In the genomic region with DNA sequence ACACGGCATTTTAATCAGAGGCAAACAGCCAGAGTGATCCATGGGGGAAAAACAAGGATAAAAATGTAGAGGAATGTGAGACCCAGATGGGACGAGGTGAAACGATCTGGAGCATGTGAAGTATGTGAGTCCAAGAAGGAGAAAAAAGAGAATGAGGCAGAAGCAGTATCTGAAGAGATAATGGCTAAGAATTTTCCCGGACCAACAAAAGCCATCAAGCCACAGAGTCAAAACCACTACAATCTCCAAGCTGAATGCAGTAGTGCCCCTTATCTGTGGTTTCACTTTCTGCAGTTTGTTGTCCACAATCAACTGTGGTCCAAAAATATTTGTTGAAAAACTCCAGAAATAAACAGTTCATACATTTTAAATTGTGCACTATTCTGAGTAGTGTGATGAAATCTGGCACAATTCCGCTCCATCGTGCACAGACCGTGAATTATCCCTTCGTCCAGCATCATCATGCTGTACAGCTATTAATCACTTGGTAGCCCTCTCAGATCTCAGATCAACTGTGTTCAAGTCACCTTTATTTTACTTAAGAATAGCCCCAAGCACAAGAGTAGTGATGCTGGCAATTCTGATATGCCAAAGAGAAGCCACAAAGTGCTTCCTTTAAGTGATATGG, we compare ENCODE assay signal across 11 cellular contexts. TPM values are rescaled to one million over a fixed set of nuclear protein-coding genes. Genes with fewer than 3 reads are reported as not detected.
DNase-seq lines count a peak whose midpoint lies in the region; ATAC-seq and TF ChIP-seq lines count a peak whose summit lies in the region.
"Had no signal": no experiment of that assay in that cellular context is flagged by ENCODE, and none has a peak within 500 bp of the region (broad histone marks: within the 10 kb centered on the region; RNA-seq: fewer than 3 reads in every experiment).

No MANE protein-coding gene starts in this region.

- TF ChIP-seq CTCF in coronary artery (IDR thresholded peaks at IDR 0.05) (no peak), uterus (IDR thresholded peaks at IDR 0.05) (no peak)

- no peak overlapping the region for H2BK15ac ChIP-seq in mesenchymal stem cell (ENCODE audit: low read depth, poor library complexity, severe bottlenecking)

- peak overlapping the region; percentile 87 for H3K9ac ChIP-seq in mesenchymal stem cell (ENCODE audit: low read length)

- no peak overlapping the region for H2BK5ac ChIP-seq in mesenchymal stem cell (ENCODE audit: low read depth, low read length, poor library complexity, severe bottlenecking)

- H3K27me3 ChIP-seq in mesenchymal stem cell (ENCODE audit: control insufficient read depth in 1 of 2, insufficient read depth in 1 of 2, low read length in 2 of 2) (no peaks in the 10 kb centered on the region), uterus (no peaks in the 10 kb centered on the region), H7 (ENCODE audit: control insufficient read depth, insufficient read depth, low read length) (no peaks in the 10 kb centered on the region)
- H3K27me3 ChIP-seq: SJCRH30 had no signal

- no peak overlapping the region for H2BK120ac ChIP-seq in mesenchymal stem cell (ENCODE audit: low read depth, low read length)

- H3K4me2 ChIP-seq in mesenchymal stem cell (ENCODE audit: low read length, poor library complexity, severe bottlenecking), result peak overlapping the region; percentile 59

- TF ChIP-seq POLR2A in uterus (IDR thresholded peaks at IDR 0.05), result no peak

- intact Hi-C loops in Right ventricle myocardium inferior (cut with DNase I), result loop anchor here (2.0 kb wide), 1 partner anchor 19 kb away; the partner anchor contains the start of gene MYH10
- intact Hi-C loops in cardiac septum (cut with DNase I), result loop anchor here (5.0 kb wide), 1 partner anchor 61 kb away; no protein-coding TSS in a partner anchor
- intact Hi-C loops in uterus (cut with DNase I; ENCODE audit: low total_unique reads), result no loop called here

- H3K4me3 ChIP-seq in coronary artery, result peak overlapping the region; percentile 57
- peak overlapping the region in 1 of 2 experiments; percentile 75 for H3K4me3 ChIP-seq in mesenchymal stem cell (ENCODE audit: insufficient read depth in 1 of 2, low read depth in 1 of 2, low read length in 2 of 2)
- no peak overlapping the region for H3K4me3 ChIP-seq in uterus
- no peak overlapping the region for H3K4me3 ChIP-seq in H7 (ENCODE audit: insufficient read depth, low read depth, low read length)
- H3K4me3 ChIP-seq: SJCRH30 had no signal

- no peak overlapping the region for H3K4ac ChIP-seq in mesenchymal stem cell (ENCODE audit: low read depth in 1 of 2, low read length in 2 of 2)

- no peak overlapping the region for H3K14ac ChIP-seq in mesenchymal stem cell (ENCODE audit: low read length in 2 of 2)

- ATAC-seq in Right ventricle myocardium inferior (peak; percentile 16), HG02973 (IDR thresholded peaks at IDR 0.05; ENCODE audit: unreplicated experiment) (no peak)
- no peak for ATAC-seq in activated CD4-positive, CD25-positive, alpha-beta regulatory T cell treated with anti-CD3 and anti-CD28 coated beads, Interleukin-2, amount 50 U/mL, for 24 hours

- H3K18ac ChIP-seq in mesenchymal stem cell (ENCODE audit: low read depth in 1 of 2, low read length in 2 of 2), result peak overlapping the region in 1 of 2 experiments; percentile 33

- H3K23ac ChIP-seq in mesenchymal stem cell (ENCODE audit: low read length in 2 of 2), result no peak overlapping the region

- no peak overlapping the region for H4K91ac ChIP-seq in mesenchymal stem cell (ENCODE audit: low read length)

- H3K36me3 ChIP-seq in mesenchymal stem cell (ENCODE audit: control insufficient read depth in 1 of 2, insufficient read depth in 2 of 2, low read depth in 1 of 2, low read length in 2 of 2) (no peaks in the 10 kb centered on the region), uterus (no peaks in the 10 kb centered on the region), H7 (replicated peaks; ENCODE audit: control insufficient read depth, insufficient read depth, low read length) (peaks cover 2% of the 10 kb centered on the region; the same call in 1 of the 2 replicates)
- H3K36me3 ChIP-seq: SJCRH30 had no signal

- no peaks in the 10 kb centered on the region for H3K9me3 ChIP-seq in mesenchymal stem cell (ENCODE audit: control insufficient read depth, low read length)
- H3K9me3 ChIP-seq in uterus, result no peaks in the 10 kb centered on the region
- H3K9me3 ChIP-seq: SJCRH30 had no signal

- no peak overlapping the region for H4K8ac ChIP-seq in mesenchymal stem cell (ENCODE audit: low read length)

- DNase-seq in Right ventricle myocardium inferior (ENCODE audit: missing footprints) (no peak), cardiac septum (ENCODE audit: low spot score) (no peak), coronary artery (ENCODE audit: low spot score) (no peak), mesenchymal stem cell (peak; percentile 55), uterus (no peak), H7 (no peak)
- DNase-seq: activated gamma-delta T cell treated with Interleukin-2 at 50 U/mL for 16 hours, cortex of kidney, SJCRH30 had no signal

- WGBS in mesenchymal stem cell, result 73% methylated on average over 8 of the region's 8 CpGs

- peaks cover 18% of the 10 kb centered on the region for H3K79me1 ChIP-seq in mesenchymal stem cell (replicated peaks; ENCODE audit: low read length, poor library complexity, severe bottlenecking)

- H2AK5ac ChIP-seq in mesenchymal stem cell (ENCODE audit: low read length, severe bottlenecking), result peak overlapping the region; percentile 91

- H3K4me1 ChIP-seq in mesenchymal stem cell (ENCODE audit: control insufficient read depth, insufficient read depth, low read depth, low read length) (peaks cover 8% of the 10 kb centered on the region), uterus (no peaks in the 10 kb centered on the region)
- H3K4me1 ChIP-seq: SJCRH30 had no signal

- peak overlapping the region; percentile 82 for H3K27ac ChIP-seq in coronary artery
- peak overlapping the region; percentile 81 for H3K27ac ChIP-seq in mesenchymal stem cell (ENCODE audit: low read length, poor library complexity, severe bottlenecking)
- H3K27ac ChIP-seq in uterus, result peak overlapping the region; percentile 11 to 32
- H3K27ac ChIP-seq: SJCRH30 had no signal

- H2AFZ ChIP-seq in mesenchymal stem cell (ENCODE audit: low read depth, low read length), result no peak overlapping the region

- H2BK12ac ChIP-seq in mesenchymal stem cell (ENCODE audit: low read length in 2 of 2), result no peak overlapping the region

RNA-seq across cellular contexts. Expression of gene MYH10, which starts 18.7 kb away (rescaled TPM):
- total RNA-seq in Right ventricle myocardium inferior (29.1 TPM), cardiac septum (45.6 TPM), uterus (100 to 1,000 TPM in 1 of 4 donors, 10 to 100 TPM in 3; 39.1 to 229 (median 65.0) TPM)
- polyA plus RNA-seq in mesenchymal stem cell (2013, experiment 1 of 2), result 33.3 TPM
- polyA plus RNA-seq in mesenchymal stem cell (2013, experiment 2 of 2), result 30.4 TPM
- 84.4 and 103 TPM in 2 replicates for total RNA-seq in H7 (2014; rRNA removed; shearing (Covaris generic))

Comparison
In these comparisons a context has a peak if more than half of its experiments do, and no peak if none do; other contexts are left out.
1. H3K27ac ChIP-seq: peak in every context shown above with its lines; median percentile 82 in coronary artery; 81 in mesenchymal stem cell; 22 in uterus.